In the genomic region with DNA sequence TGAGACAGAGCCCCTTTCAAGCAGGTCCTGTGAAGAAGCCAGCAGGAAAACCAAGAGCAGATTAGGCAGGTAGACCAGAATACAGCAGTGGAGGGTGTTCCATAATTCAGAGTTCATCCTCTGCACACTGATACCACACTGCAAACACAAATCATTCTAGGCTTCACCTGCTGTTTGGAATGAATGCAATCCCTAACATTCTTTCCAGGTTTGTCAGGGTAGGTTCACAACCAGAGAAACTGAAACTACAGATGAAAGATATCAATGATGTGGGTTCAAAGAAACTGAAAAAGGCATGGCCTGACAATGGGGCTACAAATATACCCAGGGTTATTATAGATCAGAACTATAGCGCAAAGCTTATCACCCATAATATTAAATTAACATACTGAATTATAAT, we compare ENCODE assay signal across 23 cellular contexts. TPM values are rescaled to one million over a fixed set of nuclear protein-coding genes. Genes with fewer than 3 reads are reported as not detected.
"Had no signal": no experiment of that assay in that cellular context is flagged by ENCODE, and none has a peak within 500 bp of the region (broad histone marks: within the 10 kb centered on the region; RNA-seq: fewer than 3 reads in every experiment).

No MANE protein-coding gene starts in this region.

- H3K27ac ChIP-seq: left ventricle myocardium inferior, ovary, skin epidermis, tibial nerve, uterus had no signal

- H3K9me3 ChIP-seq: left ventricle myocardium inferior, mucosa of descending colon, ovary, tibial nerve, uterus had no signal

- H3K36me3 ChIP-seq: left ventricle myocardium inferior, ovary, tibial nerve, uterus had no signal

- ATAC-seq: mucosa of descending colon; naive thymus-derived CD4-positive, alpha-beta T cell; natural killer cell treated with Interleukin-12 subunit alpha and Interleukin-12 subunit beta and Interleukin-15 and Interleukin-18, amount 100 ng/mL, for 72 hours; right cardiac atrium; sciatic nerve; stimulated activated effector memory CD8-positive, alpha-beta T cell treated with anti-CD3 and anti-CD28 coated beads, Interleukin-12 subunit alpha, Interleukin-12 subunit beta, amount 100 ng/mL, for 72 hours had no signal

- H3K27me3 ChIP-seq: ovary, tibial nerve, uterus had no signal

- DNase-seq: hypothalamus; immature natural killer cell; kidney; left ventricle myocardium inferior; midbrain; mucosa of descending colon; naive thymus-derived CD4-positive, alpha-beta T cell; ovary; retina; right cardiac atrium; stimulated activated CD4-positive, alpha-beta T cell treated with anti-CD3 and anti-CD28 coated beads, Interleukin-12 subunit alpha, Interleukin-12 subunit beta, amount 100 ng/mL, for 4 hours; stimulated activated CD4-positive, alpha-beta T cell treated with anti-CD3 and anti-CD28 coated beads, Interleukin-15, amount 100 ng/mL, for 24 hours; stimulated activated CD4-positive, alpha-beta T cell treated with anti-CD3 and anti-CD28 coated beads, Interleukin-2, amount 100 ng/mL, for 24 hours; stimulated activated CD4-positive, alpha-beta T cell treated with anti-CD3 and anti-CD28 coated beads, Interleukin-4, amount 100 ng/mL, for 1 hour; stimulated activated naive CD4-positive, alpha-beta T cell; substantia nigra; uterus had no signal

- H3K4me3 ChIP-seq: left ventricle myocardium inferior, lung, mucosa of descending colon, ovary, skin epidermis, tibial nerve, uterus had no signal

- H3K4me1 ChIP-seq: left ventricle myocardium inferior, tibial nerve, uterus had no signal

RNA-seq across cellular contexts. Expression of a gene that starts 8.9 kb away (rescaled TPM):
- total RNA-seq: naive thymus-derived CD4-positive, alpha-beta T cell; natural killer cell treated with Interleukin-12 subunit alpha and Interleukin-12 subunit beta and Interleukin-15 and Interleukin-18, amount 100 ng/mL, for 72 hours had no signal
- polyA plus RNA-seq: immature natural killer cell; naive thymus-derived CD4-positive, alpha-beta T cell had no signal
